1 cellular context compared by ENCODE assay signal in the genomic region with DNA sequence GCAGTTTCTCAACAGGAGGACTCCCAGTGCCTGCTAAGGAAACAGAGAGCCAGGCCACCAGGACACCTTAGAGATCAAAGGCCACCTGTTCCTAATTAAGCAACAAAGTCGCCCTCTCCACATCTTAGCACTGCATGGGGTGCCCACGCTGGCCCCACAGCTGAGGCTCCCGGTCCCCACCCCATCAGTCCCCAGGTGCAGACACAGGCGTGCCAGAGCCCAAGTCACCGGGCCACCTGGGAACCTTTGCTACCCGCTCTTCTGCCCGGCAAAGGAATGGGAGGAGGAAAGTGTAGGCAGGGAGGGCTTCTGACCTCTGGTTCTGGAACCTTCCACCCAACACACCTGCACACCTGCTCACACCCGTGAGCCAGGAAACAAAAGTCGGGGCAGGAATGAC.
TF ChIP-seq lines count a peak whose summit lies in the region.

No MANE protein-coding gene starts in this region.

TF ChIP-seq in SK-N-SH treated with all-trans-retinoic acid at 6 μM for 48 hours, 23 proteins besides CTCF, POLR2A, EP300 and RAD21 (continued from another document):
- TF ChIP-seq, protein P1, sequence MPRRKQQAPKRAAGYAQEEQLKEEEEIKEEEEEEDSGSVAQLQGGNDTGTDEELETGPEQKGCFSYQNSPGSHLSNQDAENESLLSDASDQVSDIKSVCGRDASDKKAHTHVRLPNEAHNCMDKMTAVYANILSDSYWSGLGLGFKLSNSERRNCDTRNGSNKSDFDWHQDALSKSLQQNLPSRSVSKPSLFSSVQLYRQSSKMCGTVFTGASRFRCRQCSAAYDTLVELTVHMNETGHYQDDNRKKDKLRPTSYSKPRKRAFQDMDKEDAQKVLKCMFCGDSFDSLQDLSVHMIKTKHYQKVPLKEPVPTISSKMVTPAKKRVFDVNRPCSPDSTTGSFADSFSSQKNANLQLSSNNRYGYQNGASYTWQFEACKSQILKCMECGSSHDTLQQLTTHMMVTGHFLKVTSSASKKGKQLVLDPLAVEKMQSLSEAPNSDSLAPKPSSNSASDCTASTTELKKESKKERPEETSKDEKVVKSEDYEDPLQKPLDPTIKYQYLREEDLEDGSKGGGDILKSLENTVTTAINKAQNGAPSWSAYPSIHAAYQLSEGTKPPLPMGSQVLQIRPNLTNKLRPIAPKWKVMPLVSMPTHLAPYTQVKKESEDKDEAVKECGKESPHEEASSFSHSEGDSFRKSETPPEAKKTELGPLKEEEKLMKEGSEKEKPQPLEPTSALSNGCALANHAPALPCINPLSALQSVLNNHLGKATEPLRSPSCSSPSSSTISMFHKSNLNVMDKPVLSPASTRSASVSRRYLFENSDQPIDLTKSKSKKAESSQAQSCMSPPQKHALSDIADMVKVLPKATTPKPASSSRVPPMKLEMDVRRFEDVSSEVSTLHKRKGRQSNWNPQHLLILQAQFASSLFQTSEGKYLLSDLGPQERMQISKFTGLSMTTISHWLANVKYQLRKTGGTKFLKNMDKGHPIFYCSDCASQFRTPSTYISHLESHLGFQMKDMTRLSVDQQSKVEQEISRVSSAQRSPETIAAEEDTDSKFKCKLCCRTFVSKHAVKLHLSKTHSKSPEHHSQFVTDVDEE (CRISPR knock-in tag; IDR thresholded peaks at IDR 0.05) = no peak
- TF ChIP-seq TOX (CRISPR knock-in tag; IDR thresholded peaks at IDR 0.05; ENCODE audit: borderline replicate concordance) (no peak), BACH2 (CRISPR knock-in tag; IDR thresholded peaks at IDR 0.05; ENCODE audit: borderline replicate concordance) (no peak), POU6F1 (CRISPR knock-in tag; IDR thresholded peaks at IDR 0.05; ENCODE audit: borderline replicate concordance, low read depth) (no peak), ZFP30 (CRISPR knock-in tag; IDR thresholded peaks at IDR 0.05) (no peak), RARB (CRISPR knock-in tag; IDR thresholded peaks at IDR 0.05) (no peak), ARNTL (CRISPR knock-in tag; IDR thresholded peaks at IDR 0.05; ENCODE audit: borderline replicate concordance, low read depth) (no peak), CSDC2 (CRISPR knock-in tag; IDR thresholded peaks at IDR 0.05) (no peak), OSR1 (CRISPR knock-in tag; IDR thresholded peaks at IDR 0.05) (no peak), ISL1 (CRISPR knock-in tag; IDR thresholded peaks at IDR 0.05) (no peak), TCF4 (CRISPR knock-in tag; IDR thresholded peaks at IDR 0.05; ENCODE audit: borderline replicate concordance) (no peak), PATZ1 (CRISPR knock-in tag; IDR thresholded peaks at IDR 0.05; ENCODE audit: borderline replicate concordance) (no peak), ZFP3 (CRISPR knock-in tag; IDR thresholded peaks at IDR 0.05) (no peak), ZNF8 (CRISPR knock-in tag; IDR thresholded peaks at IDR 0.05) (no peak), ZC3H10 (CRISPR knock-in tag; IDR thresholded peaks at IDR 0.05) (no peak)
- TF ChIP-seq, protein P2, sequence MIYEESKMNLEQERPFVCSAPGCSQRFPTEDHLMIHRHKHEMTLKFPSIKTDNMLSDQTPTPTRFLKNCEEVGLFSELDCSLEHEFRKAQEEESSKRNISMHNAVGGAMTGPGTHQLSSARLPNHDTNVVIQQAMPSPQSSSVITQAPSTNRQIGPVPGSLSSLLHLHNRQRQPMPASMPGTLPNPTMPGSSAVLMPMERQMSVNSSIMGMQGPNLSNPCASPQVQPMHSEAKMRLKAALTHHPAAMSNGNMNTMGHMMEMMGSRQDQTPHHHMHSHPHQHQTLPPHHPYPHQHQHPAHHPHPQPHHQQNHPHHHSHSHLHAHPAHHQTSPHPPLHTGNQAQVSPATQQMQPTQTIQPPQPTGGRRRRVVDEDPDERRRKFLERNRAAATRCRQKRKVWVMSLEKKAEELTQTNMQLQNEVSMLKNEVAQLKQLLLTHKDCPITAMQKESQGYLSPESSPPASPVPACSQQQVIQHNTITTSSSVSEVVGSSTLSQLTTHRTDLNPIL (CRISPR knock-in tag; IDR thresholded peaks at IDR 0.05; ENCODE audit: low read depth) = no peak
